Comparison of ENCODE assay signal across 22 cellular contexts in genomic region chr3:44842376-44842775, GRCh38. TPM values are rescaled to one million over a fixed set of nuclear protein-coding genes. Genes with fewer than 3 reads are reported as not detected.
DNase-seq lines count a peak whose midpoint lies in the region; ATAC-seq, FAIRE-seq and TF ChIP-seq lines count a peak whose summit lies in the region.
"Had no signal": no experiment of that assay in that cellular context is flagged by ENCODE, and none has a peak within 500 bp of the region (broad histone marks: within the 10 kb centered on the region; RNA-seq: fewer than 3 reads in every experiment).

No MANE protein-coding gene starts in this region.

- intact Hi-C loops in endothelial cell of umbilical vein (cut with micrococcal nuclease), result no loop called here

- in situ Hi-C loops in G401 (cut with HindIII; ENCODE audit: low sequenced_read_pairs), result no loop called here

- H3K9me1 ChIP-seq in endothelial cell of umbilical vein (replicated peaks; ENCODE audit: control insufficient read depth, extremely low read depth, insufficient read depth, low read length), result no peaks in the 10 kb centered on the region

- no peak overlapping the region for H3K4me2 ChIP-seq in endothelial cell of umbilical vein (ENCODE audit: insufficient read depth, low read length)

- no peaks in the 10 kb centered on the region for H3K79me2 ChIP-seq in endothelial cell of umbilical vein (ENCODE audit: control insufficient read depth, insufficient read depth, low read length)

- BruUV-seq in endothelial cell of umbilical vein (replicated peaks; lab: Mats Ljungman, UMichigan), result no TSS peak

- no peak for ATAC-seq in HG02840 (IDR thresholded peaks at IDR 0.05; ENCODE audit: low FRiP score, unreplicated experiment)
- ATAC-seq: K562 had no signal

- no peak for TF ChIP-seq CTCF in endothelial cell of umbilical vein (IDR thresholded peaks at IDR 0.05; ENCODE audit: extremely low read depth in 1 of 2, insufficient read depth in 1 of 2, low read depth in 1 of 2, low read length in 2 of 2)

- no peaks in the 10 kb centered on the region for H3K27me3 ChIP-seq in endothelial cell of umbilical vein (ENCODE audit: control insufficient read depth in 2 of 2, insufficient read depth in 2 of 2, low read length in 2 of 2)
- H3K27me3 ChIP-seq: BE2C had no signal

- TF ChIP-seq POLR2A in endothelial cell of umbilical vein (IDR thresholded peaks at IDR 0.05; ENCODE audit: low read depth, low read length), result no peak

- H3K4me3 ChIP-seq in endothelial cell of umbilical vein (replicated peaks in 1 of 3; ENCODE audit: insufficient read depth in 1 of 3, low read depth in 1 of 3, low read length in 3 of 3), result no peak overlapping the region
- H3K4me3 ChIP-seq: GM23248, HAP-1, K562 had no signal

- CTCF ChIA-PET in endothelial cell of umbilical vein (lab: Charles Lee), result interaction anchor here (0.8 to 3.1 kb wide), 3 partner anchors 11 to 72 kb away, joined by 3 to 10 read pairs (median 4); no protein-coding TSS in a partner anchor

- H2AFZ ChIP-seq in endothelial cell of umbilical vein (ENCODE audit: low read depth, low read length), result no peak overlapping the region
- H2AFZ ChIP-seq: GM23248 had no signal

- no peak overlapping the region for H3K27ac ChIP-seq in endothelial cell of umbilical vein (ENCODE audit: insufficient read depth, low read depth, low read length)
- H3K27ac ChIP-seq: GM23248 had no signal

- FAIRE-seq in endothelial cell of umbilical vein (lab: Jason Lieb, UNC), result peak; percentile 55
- FAIRE-seq: G401.6, GM12891, HTR-8/SVneo, K562 had no signal

- DNase-seq in G401 (ENCODE audit: low spot score), result peak; percentile 62
- peak; percentile 87 for DNase-seq in amniotic epithelial cell (ENCODE audit: low read depth)
- no peak for DNase-seq in endothelial cell of umbilical vein (ENCODE audit: low read depth, low spot score)
- no peak for DNase-seq in AG08396 (ENCODE audit: low spot score)
- no peak for DNase-seq in activated CD4-positive, alpha-beta T cell treated with anti-CD3 and anti-CD28 coated beads, Interleukin-2, amount 50 U/mL, for 4 hours
- DNase-seq: BE2C; C1 segment of cervical spinal cord; CD4-positive, CD25-positive, alpha-beta regulatory T cell; CD8-positive, alpha-beta memory T cell; COR-L47; DMS153; DND-41; EL; GM23248; IMR-90 had no signal

- no peak overlapping the region for H3K9ac ChIP-seq in endothelial cell of umbilical vein (replicated peaks; ENCODE audit: extremely low read depth, insufficient read depth, low read length)
- H3K9ac ChIP-seq: GM23248 had no signal

- H4K20me1 ChIP-seq in endothelial cell of umbilical vein (replicated peaks; ENCODE audit: control insufficient read depth, extremely low read depth, insufficient read depth, low read length), result no peaks in the 10 kb centered on the region

- dilution Hi-C loops in endothelial cell of umbilical vein (cut with MboI; ENCODE audit: extremely low pct_ligation_motif_present, low sequenced_read_pairs), result no loop called here

- POLR2A ChIA-PET in endothelial cell of umbilical vein (lab: Charles Lee), result no interaction called here

- H3K4me1 ChIP-seq in endothelial cell of umbilical vein (ENCODE audit: control insufficient read depth, extremely low read depth, insufficient read depth, low read length), result no peaks in the 10 kb centered on the region
- H3K4me1 ChIP-seq: BE2C had no signal

- H3K9me3 ChIP-seq in endothelial cell of umbilical vein (replicated peaks; ENCODE audit: control insufficient read depth, insufficient read depth, low read length), result no peaks in the 10 kb centered on the region
- H3K9me3 ChIP-seq: BE2C, HAP-1 had no signal

- peaks cover 0 to 12% of the 10 kb centered on the region in 2 experiments for H3K36me3 ChIP-seq in endothelial cell of umbilical vein (ENCODE audit: control insufficient read depth in 2 of 2, extremely low read depth in 1 of 2, insufficient read depth in 2 of 2, low read length in 2 of 2)

TF ChIP-seq in endothelial cell of umbilical vein, 7 proteins besides CTCF, POLR2A, EP300 and RAD21:
- no peak for TF ChIP-seq MAX (IDR thresholded peaks at IDR 0.05; ENCODE audit: insufficient read depth, insufficient read length)
- no peak for TF ChIP-seq MYC (IDR thresholded peaks at IDR 0.05; ENCODE audit: low read depth, low read length)
- TF ChIP-seq FOS (IDR thresholded peaks at IDR 0.05; ENCODE audit: borderline replicate concordance, insufficient read depth, low read length), result no peak
- no peak for TF ChIP-seq JUN (IDR thresholded peaks at IDR 0.05; ENCODE audit: borderline replicate concordance, insufficient read depth, insufficient read length, low read depth)
- no peak for TF ChIP-seq GATA2 (IDR thresholded peaks at IDR 0.05; ENCODE audit: insufficient read depth, insufficient read length, low read depth, low read length)
- TF ChIP-seq EZH2 (IDR thresholded peaks at IDR 0.05; ENCODE audit: borderline replicate concordance, low read depth, low read length, severe bottlenecking), result no peak
- TF ChIP-seq POLR2AphosphoS5 (IDR thresholded peaks at IDR 0.05; ENCODE audit: insufficient read depth, low read depth, low read length), result no peak
TF ChIP-seq in endothelial cell of umbilical vein: peak in this region for 0.

RNA-seq across cellular contexts. Expression of gene TMEM42, which starts 19.3 kb away (rescaled TPM):
- total RNA-seq in G401 (2014; rRNA removed; shearing (Covaris generic)), result 21.3 and 40.7 TPM in 2 replicates
- 10.6 and 13.6 TPM in 2 replicates for total RNA-seq in endothelial cell of umbilical vein
- polyA plus RNA-seq in endothelial cell of umbilical vein, result 43.6 and 46.4 TPM in 2 replicates
- 23.5 and 25.3 TPM in 2 replicates for polyA plus RNA-seq in endothelial cell of umbilical vein (2011; cell fraction: cytosol; rRNA removed)
- 23.8 and 24.9 TPM in 2 replicates for polyA plus RNA-seq in endothelial cell of umbilical vein (2011; cell fraction: nucleus; rRNA removed)
- 11.3 and 12.8 TPM in 2 replicates for polyA plus RNA-seq in endothelial cell of umbilical vein (2012)
- 12.8 and 14.1 TPM in 2 replicates for polyA minus RNA-seq in endothelial cell of umbilical vein
- 6.8 TPM for polyA minus RNA-seq in endothelial cell of umbilical vein (2011; cell fraction: cytosol; rRNA and poly(A)+ RNA removed)
- polyA minus RNA-seq in endothelial cell of umbilical vein (2011; cell fraction: nucleus; rRNA and poly(A)+ RNA removed), result 5.9 and 8.2 TPM in 2 replicates

RNA-seq across cellular contexts. Expression of gene TGM4, which starts 32.0 kb away (rescaled TPM):
- total RNA-seq in G401 (2014; rRNA removed; shearing (Covaris generic)), result not detected in 2 replicates
- 0.24 and 0.39 TPM in 2 replicates for total RNA-seq in endothelial cell of umbilical vein
- 0.11 and 0.16 TPM in 2 replicates for polyA plus RNA-seq in endothelial cell of umbilical vein
- 0.10 and 0.32 TPM in 2 replicates for polyA plus RNA-seq in endothelial cell of umbilical vein (2011; cell fraction: cytosol; rRNA removed)
- 0.53 and 1.1 TPM in 2 replicates for polyA plus RNA-seq in endothelial cell of umbilical vein (2011; cell fraction: nucleus; rRNA removed)
- 0.12 and 0.28 TPM in 2 replicates for polyA plus RNA-seq in endothelial cell of umbilical vein (2012)
- polyA minus RNA-seq in endothelial cell of umbilical vein, result 0.44 and 1.3 TPM in 2 replicates
- not detected for polyA minus RNA-seq in endothelial cell of umbilical vein (2011; cell fraction: cytosol; rRNA and poly(A)+ RNA removed)
- 0.48 and 1.3 TPM in 2 replicates for polyA minus RNA-seq in endothelial cell of umbilical vein (2011; cell fraction: nucleus; rRNA and poly(A)+ RNA removed)
- total RNA-seq: CD4-positive, CD25-positive, alpha-beta regulatory T cell; CD8-positive, alpha-beta memory T cell; GM23248; H4; K562 had no signal
- polyA plus RNA-seq: GM23248, K562 had no signal

Comparison
In these comparisons a context has a peak if more than half of its experiments do, and no peak if none do; other contexts are left out.
1. DNase-seq: peak in G401 (single experiment) and amniotic epithelial cell (single experiment); none in endothelial cell of umbilical vein (single experiment), AG08396 (single experiment) and activated CD4-positive, alpha-beta T cell treated with anti-CD3 and anti-CD28 coated beads, Interleukin-2, amount 50 U/mL, for 4 hours (0 of 2).